Comparison of ENCODE assay signal across 23 cellular contexts in genomic region chr11:408154-409007, GRCh38. TPM values are rescaled to one million over a fixed set of nuclear protein-coding genes. Genes with fewer than 3 reads are reported as not detected.
DNase-seq lines count a peak whose midpoint lies in the region; ATAC-seq and TF ChIP-seq lines count a peak whose summit lies in the region.
"Had no signal": no experiment of that assay in that cellular context is flagged by ENCODE, and none has a peak within 500 bp of the region (broad histone marks: within the 10 kb centered on the region; RNA-seq: fewer than 3 reads in every experiment).

No MANE protein-coding gene starts in this region.

- no peaks in the 10 kb centered on the region for H3K27me3 Mint-ChIP-seq in CD4-positive, CD25-positive, alpha-beta regulatory T cell
- no peaks in the 10 kb centered on the region for H3K27me3 Mint-ChIP-seq in CD8-positive, alpha-beta memory T cell
- no peaks in the 10 kb centered on the region for H3K27me3 Mint-ChIP-seq in natural killer cell treated with Interleukin-12 subunit alpha and Interleukin-12 subunit beta and Interleukin-15 and Interleukin-18, amount 100 ng/mL, for 72 hours

- no peaks in the 10 kb centered on the region for H3F3A ChIP-seq in PC-3 (ENCODE audit: low read length, unreplicated experiment)

- no TSS peak for BruUV-seq in PC-3 (replicated peaks; lab: Mats Ljungman, UMichigan)

- no peaks in the 10 kb centered on the region for H3K9me3 Mint-ChIP-seq in CD4-positive, CD25-positive, alpha-beta regulatory T cell
- no peaks in the 10 kb centered on the region for H3K9me3 Mint-ChIP-seq in CD8-positive, alpha-beta memory T cell
- no peaks in the 10 kb centered on the region for H3K9me3 Mint-ChIP-seq in natural killer cell treated with Interleukin-12 subunit alpha and Interleukin-12 subunit beta and Interleukin-15 and Interleukin-18, amount 100 ng/mL, for 72 hours
- H3K9me3 Mint-ChIP-seq: activated T-helper 2 cell treated with anti-CD3 and anti-CD28 coated beads, Interferon-gamma antibody, Interleukin-2, Interleukin-4, amounts not matched to agents 10 μg/mL and 5 μg/mL and 100 μg/mL, durations not matched to agents 14 hours and 24 hours and 36 hours; nephron; T-helper 2 cell treated with Interferon-gamma antibody and Interleukin-4, amounts not matched to agents 5 μg/mL and 100 μg/mL, for 36 hours had no signal

- no peaks in the 10 kb centered on the region for H3K27me3 ChIP-seq in CD4-positive, CD25-positive, alpha-beta regulatory T cell (ENCODE audit: control insufficient read depth, insufficient read depth, low read length)
- no peaks in the 10 kb centered on the region for H3K27me3 ChIP-seq in CD8-positive, alpha-beta memory T cell (ENCODE audit: insufficient read depth, low read length, poor library complexity, severe bottlenecking)
- no peaks in the 10 kb centered on the region for H3K27me3 ChIP-seq in right cardiac atrium (ENCODE audit: control insufficient read depth, insufficient read depth)
- no peaks in the 10 kb centered on the region for H3K27me3 ChIP-seq in PC-3 (ENCODE audit: low read length)
- H3K27me3 ChIP-seq: ovary had no signal

- peak overlapping the region in 2 of 4 donors; percentile 24 to 60 for H3K4me3 Mint-ChIP-seq in CD4-positive, CD25-positive, alpha-beta regulatory T cell
- peak overlapping the region in 2 of 7 donors; percentile 48 to 63 for H3K4me3 Mint-ChIP-seq in CD8-positive, alpha-beta memory T cell
- no peak overlapping the region for H3K4me3 Mint-ChIP-seq in natural killer cell treated with Interleukin-12 subunit alpha and Interleukin-12 subunit beta and Interleukin-15 and Interleukin-18, amount 100 ng/mL, for 72 hours
- H3K4me3 Mint-ChIP-seq: nephron had no signal

- H3K4me1 Mint-ChIP-seq in CD4-positive, CD25-positive, alpha-beta regulatory T cell = peaks cover 0 to 33% (median under 1%) of the 10 kb centered on the region in 4 donors
- H3K4me1 Mint-ChIP-seq in CD8-positive, alpha-beta memory T cell = peaks cover 0 to 40% (median 13%) of the 10 kb centered on the region in 3 donors
- H3K4me1 Mint-ChIP-seq in natural killer cell treated with Interleukin-12 subunit alpha and Interleukin-12 subunit beta and Interleukin-15 and Interleukin-18, amount 100 ng/mL, for 72 hours (ENCODE audit: low read depth in 2 of 2) = peaks cover 3 to 5% of the 10 kb centered on the region in 2 donors
- H3K4me1 Mint-ChIP-seq: nephron had no signal

- H3K27ac ChIP-seq in CD4-positive, CD25-positive, alpha-beta regulatory T cell (ENCODE audit: insufficient read depth, low read length, poor library complexity, severe bottlenecking) = peak overlapping the region; percentile 73
- H3K27ac ChIP-seq in CD8-positive, alpha-beta memory T cell (ENCODE audit: low read depth, low read length) = no peak overlapping the region
- H3K27ac ChIP-seq in right cardiac atrium (ENCODE audit: low read length) = no peak overlapping the region
- no peak overlapping the region for H3K27ac ChIP-seq in PC-3 (ENCODE audit: low read length)
- H3K27ac ChIP-seq: ovary, thoracic aorta had no signal

- H3K27ac Mint-ChIP-seq in CD4-positive, CD25-positive, alpha-beta regulatory T cell = no peak overlapping the region
- H3K27ac Mint-ChIP-seq in CD8-positive, alpha-beta memory T cell = peak overlapping the region in 5 of 8 donors; percentile 42 to 81 (median 66)
- H3K27ac Mint-ChIP-seq in natural killer cell treated with Interleukin-12 subunit alpha and Interleukin-12 subunit beta and Interleukin-15 and Interleukin-18, amount 100 ng/mL, for 72 hours = no peak overlapping the region
- H3K27ac Mint-ChIP-seq: activated T-helper 2 cell treated with anti-CD3 and anti-CD28 coated beads, Interferon-gamma antibody, Interleukin-2, Interleukin-4, amounts not matched to agents 10 μg/mL and 5 μg/mL and 100 μg/mL, durations not matched to agents 14 hours and 24 hours and 36 hours; nephron had no signal

- peaks cover 4% of the 10 kb centered on the region; the same call in 1 of the 2 replicates for H3K79me2 ChIP-seq in PC-3 (ENCODE audit: low read length)

- no peak for TF ChIP-seq CTCF in PC-3 (conservative IDR thresholded peaks at IDR 0.05; ENCODE audit: low read depth, low read length)

- no peaks in the 10 kb centered on the region for H4K20me1 ChIP-seq in PC-3 (ENCODE audit: low read length)

- CTCF ChIA-PET in CD8-positive, alpha-beta memory T cell (lab: Charles Lee) = interaction anchor here (2.4 to 10.3 kb wide), 2 partner anchors 38 to 157 kb away, joined by 13 to 158 read pairs; partner anchors contain the start of genes ANO9 and PTDSS2
- CTCF ChIA-PET in PC-3 (lab: Charles Lee) = no interaction called here

- POLR2A ChIA-PET in CD8-positive, alpha-beta memory T cell (lab: Charles Lee) = interaction anchor here (1.2 to 3.3 kb wide), 3 partner anchors 8 to 140 kb away, joined by 3 to 62 read pairs (median 17); partner anchors contain the start of gene SIGIRR
- POLR2A ChIA-PET in PC-3 (lab: Charles Lee; ENCODE audit: unreplicated experiment) = no interaction called here

- H3K4me3 ChIP-seq in CD4-positive, CD25-positive, alpha-beta regulatory T cell (ENCODE audit: low read depth, low read length) = no peak overlapping the region
- H3K4me3 ChIP-seq in CD8-positive, alpha-beta memory T cell (ENCODE audit: low read length) = no peak overlapping the region
- H3K4me3 ChIP-seq in right cardiac atrium (ENCODE audit: low read length) (no peak overlapping the region), PC-3 (ENCODE audit: low read length) (no peak overlapping the region)
- H3K4me3 ChIP-seq: ovary had no signal

- DNase-seq in CD4-positive, CD25-positive, alpha-beta regulatory T cell = no peak
- DNase-seq in CD8-positive, alpha-beta memory T cell = no peak
- DNase-seq in right cardiac atrium (peak in 2 of 3 donors; percentile 65 to 67), PC-3 (no peak), NCI-H1092 treated with DMSO at 0.1 percent for 48 hours (lab: John Stamatoyannopoulos, UW) (no peak)
- peak; percentile 49 for DNase-seq in natural killer cell treated with Interleukin-12 subunit alpha and Interleukin-12 subunit beta and Interleukin-15 and Interleukin-18, amount 100 ng/mL, for 72 hours (ENCODE audit: low spot score)
- DNase-seq: Caco-2; dorsolateral prefrontal cortex; NCI-H1092; NCI-H1930; NCI-H526 treated with DMSO at 0.1 percent for 48 hours; retina; RPMI8226; SK-N-SH; stimulated activated CD4-positive, alpha-beta T cell treated with anti-CD3 and anti-CD28 coated beads, Interleukin-12 subunit alpha, Interleukin-12 subunit beta, amount 100 ng/mL, for 4 hours; stimulated activated CD4-positive, alpha-beta T cell treated with anti-CD3 and anti-CD28 coated beads, Interleukin-4, amount 100 ng/mL, for 24 hours had no signal

- no peaks in the 10 kb centered on the region for H3K36me3 Mint-ChIP-seq in CD4-positive, CD25-positive, alpha-beta regulatory T cell
- peaks cover 0 to 19% (median 0%) of the 10 kb centered on the region in 3 donors for H3K36me3 Mint-ChIP-seq in CD8-positive, alpha-beta memory T cell
- H3K36me3 Mint-ChIP-seq in natural killer cell treated with Interleukin-12 subunit alpha and Interleukin-12 subunit beta and Interleukin-15 and Interleukin-18, amount 100 ng/mL, for 72 hours = no peaks in the 10 kb centered on the region

- intact Hi-C loops in right cardiac atrium (cut with DNase I) (no loop called here), PC-3 (cut with micrococcal nuclease) (no loop called here)

- no peak overlapping the region for H3K4me2 ChIP-seq in PC-3 (ENCODE audit: low read length)
- H3K4me2 ChIP-seq: SK-N-SH had no signal

- H3K9ac ChIP-seq in PC-3 (ENCODE audit: low read length) = no peak overlapping the region
- H3K9ac ChIP-seq: SK-N-SH had no signal

- 89% methylated on average over 15 of the region's 15 CpGs for WGBS in right cardiac atrium

- H3K4me1 ChIP-seq in CD4-positive, CD25-positive, alpha-beta regulatory T cell (ENCODE audit: control insufficient read depth, insufficient read depth, low read length, poor library complexity, severe bottlenecking) = peaks cover 29% of the 10 kb centered on the region
- peaks cover 29% of the 10 kb centered on the region for H3K4me1 ChIP-seq in CD8-positive, alpha-beta memory T cell (ENCODE audit: insufficient read depth, low read length)
- no peaks in the 10 kb centered on the region for H3K4me1 ChIP-seq in right cardiac atrium (ENCODE audit: control insufficient read depth, insufficient read depth, low read length)
- peaks cover 7% of the 10 kb centered on the region; the same call in 1 of the 2 replicates for H3K4me1 ChIP-seq in PC-3 (ENCODE audit: insufficient read depth, low read length)

- no peaks in the 10 kb centered on the region for H3K9me2 ChIP-seq in PC-3 (replicated peaks; ENCODE audit: low read length)
- H3K9me2 ChIP-seq: SK-N-SH had no signal

- ATAC-seq in CD4-positive, CD25-positive, alpha-beta regulatory T cell (ENCODE audit: low read depth in 2 of 2) = no peak
- no peak for ATAC-seq in right cardiac atrium
- no peak for ATAC-seq in natural killer cell treated with Interleukin-12 subunit alpha and Interleukin-12 subunit beta and Interleukin-15 and Interleukin-18, amount 100 ng/mL, for 72 hours
- no peak for ATAC-seq in PC-3
- ATAC-seq in GM21515 (IDR thresholded peaks at IDR 0.05; ENCODE audit: unreplicated experiment) = no peak

- H3K36me3 ChIP-seq in CD4-positive, CD25-positive, alpha-beta regulatory T cell (ENCODE audit: control insufficient read depth, insufficient read depth, low read length) = no peaks in the 10 kb centered on the region
- H3K36me3 ChIP-seq in CD8-positive, alpha-beta memory T cell (ENCODE audit: insufficient read depth, low read length) = no peaks in the 10 kb centered on the region
- peaks cover 9% of the 10 kb centered on the region for H3K36me3 ChIP-seq in PC-3 (ENCODE audit: low read depth, low read length)
- H3K36me3 ChIP-seq: ovary, thoracic aorta had no signal

- no peak overlapping the region for H2AFZ ChIP-seq in PC-3 (ENCODE audit: low read length)

- H3K9me3 ChIP-seq in CD4-positive, CD25-positive, alpha-beta regulatory T cell (ENCODE audit: control insufficient read depth in 2 of 2, low read length in 2 of 2) = no peaks in the 10 kb centered on the region
- no peaks in the 10 kb centered on the region for H3K9me3 ChIP-seq in CD8-positive, alpha-beta memory T cell (ENCODE audit: low read length)
- H3K9me3 ChIP-seq in right cardiac atrium (ENCODE audit: control insufficient read depth, low read length) (no peaks in the 10 kb centered on the region), PC-3 (ENCODE audit: low read length) (no peaks in the 10 kb centered on the region)
- H3K9me3 ChIP-seq: ovary, SK-N-SH, thoracic aorta had no signal

RNA-seq across cellular contexts. Expression of gene SIGIRR, which starts 6.4 kb away (rescaled TPM):
- 387 TPM for total RNA-seq in CD4-positive, CD25-positive, alpha-beta regulatory T cell
- polyA plus RNA-seq in CD4-positive, CD25-positive, alpha-beta regulatory T cell = 100 to 1,000 TPM; 213 to 274 (median 220) TPM
- total RNA-seq in CD8-positive, alpha-beta memory T cell = 10 to 100 TPM; 54.2 to 59.4 TPM
- polyA plus RNA-seq in CD8-positive, alpha-beta memory T cell = 267 TPM
- total RNA-seq in right cardiac atrium (10 to 100 TPM; 28.6 to 42.4 (median 35.1) TPM), PC-3 (2014; rRNA removed) (85.4 and 112 TPM in 2 replicates)
- polyA plus RNA-seq in right cardiac atrium = 61.8 TPM
- total RNA-seq in natural killer cell treated with Interleukin-12 subunit alpha and Interleukin-12 subunit beta and Interleukin-15 and Interleukin-18, amount 100 ng/mL, for 72 hours = 10 to 100 TPM; 39.0 to 44.9 TPM

RNA-seq across cellular contexts. Expression of gene PKP3, which starts 14.4 kb away (rescaled TPM):
- 0.30 TPM for total RNA-seq in CD4-positive, CD25-positive, alpha-beta regulatory T cell
- under 1 TPM in 3 of 4 donors, not detected in 1; 0.09 to 0.75 (median 0.27) TPM for polyA plus RNA-seq in CD4-positive, CD25-positive, alpha-beta regulatory T cell
- total RNA-seq in CD8-positive, alpha-beta memory T cell = not detected
- 1.1 TPM for polyA plus RNA-seq in CD8-positive, alpha-beta memory T cell
- total RNA-seq in right cardiac atrium = under 1 TPM; 0.26 to 0.88 (median 0.63) TPM
- 0.36 TPM for polyA plus RNA-seq in right cardiac atrium
- not detected for total RNA-seq in natural killer cell treated with Interleukin-12 subunit alpha and Interleukin-12 subunit beta and Interleukin-15 and Interleukin-18, amount 100 ng/mL, for 72 hours
- 218 and 222 TPM in 2 replicates for total RNA-seq in PC-3 (2014; rRNA removed)
- total RNA-seq: activated T-helper 2 cell treated with anti-CD3 and anti-CD28 coated beads, Interferon-gamma antibody, Interleukin-2, Interleukin-4, amounts not matched to agents 10 μg/mL and 5 μg/mL and 100 μg/mL, durations not matched to agents 14 hours and 24 hours and 36 hours had no signal

RNA-seq across cellular contexts. Expression of gene ANO9, which starts 33.4 kb away (rescaled TPM):
- 153 TPM for total RNA-seq in CD4-positive, CD25-positive, alpha-beta regulatory T cell
- polyA plus RNA-seq in CD4-positive, CD25-positive, alpha-beta regulatory T cell = 10 to 100 TPM in 3 of 4 donors, 1 to 10 TPM in 1; 8.9 to 16.4 (median 12.3) TPM
- total RNA-seq in CD8-positive, alpha-beta memory T cell = 10 to 100 TPM; 25.3 to 26.4 TPM
- polyA plus RNA-seq in CD8-positive, alpha-beta memory T cell = 12.2 TPM
- total RNA-seq in right cardiac atrium = under 1 TPM; 0.14 to 0.46 (median 0.20) TPM
- 0.20 TPM for polyA plus RNA-seq in right cardiac atrium
- total RNA-seq in natural killer cell treated with Interleukin-12 subunit alpha and Interleukin-12 subunit beta and Interleukin-15 and Interleukin-18, amount 100 ng/mL, for 72 hours = 1 to 10 TPM; 2.4 to 6.7 TPM
- 16.6 and 22.5 TPM in 2 replicates for total RNA-seq in PC-3 (2014; rRNA removed)
- total RNA-seq: endothelial cell of umbilical vein had no signal

RNA-seq across cellular contexts. Expression of gene B4GALNT4, which starts 39.1 kb away (rescaled TPM):
- 0.99 TPM for total RNA-seq in CD4-positive, CD25-positive, alpha-beta regulatory T cell
- not detected for polyA plus RNA-seq in CD4-positive, CD25-positive, alpha-beta regulatory T cell
- under 1 TPM; 0.47 to 0.81 TPM for total RNA-seq in CD8-positive, alpha-beta memory T cell
- 0.31 TPM for polyA plus RNA-seq in CD8-positive, alpha-beta memory T cell
- total RNA-seq in right cardiac atrium (1 to 10 TPM; 1.0 to 1.6 (median 1.3) TPM), PC-3 (2014; rRNA removed) (52.9 and 87.9 TPM in 2 replicates)
- 2.5 TPM for polyA plus RNA-seq in right cardiac atrium
- total RNA-seq in natural killer cell treated with Interleukin-12 subunit alpha and Interleukin-12 subunit beta and Interleukin-15 and Interleukin-18, amount 100 ng/mL, for 72 hours = under 1 TPM in 1 of 2 donors, not detected in 1; 0.50 TPM

RNA-seq across cellular contexts. Expression of gene PTDSS2, which starts 41.7 kb away (rescaled TPM):
- 19.3 TPM for total RNA-seq in CD4-positive, CD25-positive, alpha-beta regulatory T cell
- polyA plus RNA-seq in CD4-positive, CD25-positive, alpha-beta regulatory T cell = 1 to 10 TPM; 6.1 to 8.3 (median 6.8) TPM
- 10 to 100 TPM; 26.2 to 28.4 TPM for total RNA-seq in CD8-positive, alpha-beta memory T cell
- polyA plus RNA-seq in CD8-positive, alpha-beta memory T cell = 11.5 TPM
- total RNA-seq in right cardiac atrium = 10 to 100 TPM; 30.2 to 33.3 (median 30.9) TPM
- polyA plus RNA-seq in right cardiac atrium = 30.7 TPM
- total RNA-seq in natural killer cell treated with Interleukin-12 subunit alpha and Interleukin-12 subunit beta and Interleukin-15 and Interleukin-18, amount 100 ng/mL, for 72 hours = 10 to 100 TPM; 20.6 to 56.9 TPM
- 53.0 and 91.0 TPM in 2 replicates for total RNA-seq in PC-3 (2014; rRNA removed)

Comparison
In these comparisons a context has a peak if more than half of its experiments do, and no peak if none do; other contexts are left out.
1. DNase-seq: peak in right cardiac atrium (2 of 3) and natural killer cell treated with Interleukin-12 subunit alpha and Interleukin-12 subunit beta and Interleukin-15 and Interleukin-18, amount 100 ng/mL, for 72 hours (single experiment); none in CD4-positive, CD25-positive, alpha-beta regulatory T cell (0 of 3), CD8-positive, alpha-beta memory T cell (0 of 5), PC-3 (single experiment) and NCI-H1092 treated with DMSO at 0.1 percent for 48 hours (single experiment).
2. H3K27ac Mint-ChIP-seq: peak in CD8-positive, alpha-beta memory T cell (5 of 8); none in CD4-positive, CD25-positive, alpha-beta regulatory T cell (0 of 3) and natural killer cell treated with Interleukin-12 subunit alpha and Interleukin-12 subunit beta and Interleukin-15 and Interleukin-18, amount 100 ng/mL, for 72 hours (0 of 2).
3. RNA of gene PKP3, which starts 14.4 kb away (total RNA-seq): 218 to 222 TPM in PC-3; 0.26 to 0.88 TPM in right cardiac atrium, 0.30 TPM in CD4-positive, CD25-positive, alpha-beta regulatory T cell (single experiment), not detected in CD8-positive, alpha-beta memory T cell and not detected in natural killer cell treated with Interleukin-12 subunit alpha and Interleukin-12 subunit beta and Interleukin-15 and Interleukin-18, amount 100 ng/mL, for 72 hours; every median in the first group is over 100 times any median in the second.